ENCODE assay signal across 18 cellular contexts in the genomic region with DNA sequence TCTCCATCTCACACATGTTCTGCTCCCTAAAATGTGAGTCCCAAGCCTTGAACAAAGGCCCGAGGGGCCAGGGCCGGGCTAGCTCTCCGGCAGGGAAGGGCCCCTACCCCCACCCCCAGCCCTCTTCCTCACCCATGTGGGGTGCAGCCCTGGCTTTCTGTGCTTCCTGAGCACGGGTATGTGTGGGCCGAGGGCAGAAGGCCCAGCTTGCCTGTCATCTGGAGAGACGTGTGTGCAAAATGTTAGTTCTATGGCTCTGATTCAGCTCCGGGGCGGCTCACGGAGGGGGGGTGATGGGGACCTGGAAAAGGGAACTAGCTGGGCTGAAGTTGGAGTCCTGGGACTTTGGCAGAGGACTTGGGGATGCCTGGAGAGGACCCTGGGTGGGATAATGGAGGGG.
"Had no signal": no experiment of that assay in that cellular context is flagged by ENCODE, and none has a peak within 500 bp of the region (broad histone marks: within the 10 kb centered on the region; RNA-seq: fewer than 3 reads in every experiment).

No MANE protein-coding gene starts in this region.

- H3K4me3 ChIP-seq: ascending aorta, colonic mucosa, left lung, thoracic aorta had no signal

- H3K27ac Mint-ChIP-seq: activated CD4-positive, alpha-beta memory T cell treated with anti-CD3 and anti-CD28 coated beads, Interleukin-2, amount 10 ng/mL, durations not matched to agents 7 days and 5 days; activated CD4-positive, alpha-beta T cell treated with anti-CD3 and anti-CD28 coated beads for 36 hours; activated naive CD8-positive, alpha-beta T cell treated with anti-CD3 and anti-CD28 coated beads, Interleukin-2, amount 10 ng/mL, durations not matched to agents 7 days and 5 days; activated T-cell treated with anti-CD3 and anti-CD28 coated beads, Interleukin-2, amount 50 U/mL, for 72 hours had no signal

- H3K79me2 ChIP-seq: parathyroid adenoma had no signal

- H3K36me3 ChIP-seq: ascending aorta, colonic mucosa, left lung, thoracic aorta had no signal

- H2AFZ ChIP-seq: parathyroid adenoma had no signal

- H3K27ac ChIP-seq: ascending aorta, colonic mucosa, left lung, parathyroid adenoma, thoracic aorta, VCaP had no signal

- H3K9me3 ChIP-seq: ascending aorta, colonic mucosa, left lung, thoracic aorta had no signal

- H3K27me3 ChIP-seq: ascending aorta, colonic mucosa, left lung had no signal

- H3K36me3 Mint-ChIP-seq: activated naive CD8-positive, alpha-beta T cell treated with anti-CD3 and anti-CD28 coated beads, Interleukin-2, amount 10 ng/mL, durations not matched to agents 7 days and 5 days had no signal

- H3K4me1 ChIP-seq: ascending aorta, colonic mucosa, left lung had no signal

- DNase-seq: activated CD4-positive, alpha-beta memory T cell treated with anti-CD3 and anti-CD28 coated beads, Interleukin-2, amount 10 ng/mL, durations not matched to agents 7 days and 5 days; activated CD4-positive, alpha-beta T cell treated with anti-CD3 and anti-CD28 coated beads for 36 hours; activated CD8-positive, alpha-beta memory T cell treated with anti-CD3 and anti-CD28 coated beads, Interleukin-2, amount 50 U/mL, for 4 hours; activated naive CD8-positive, alpha-beta T cell treated with anti-CD3 and anti-CD28 coated beads, Interleukin-2, amount 10 ng/mL, durations not matched to agents 7 days and 5 days; activated T-cell treated with anti-CD3 and anti-CD28 coated beads, Interleukin-2, amount 50 U/mL, for 72 hours; colonic mucosa; effector CD4-positive, alpha-beta T cell; left lung; mesendoderm; stimulated activated CD4-positive, alpha-beta T cell treated with anti-CD3 and anti-CD28 coated beads, Interleukin-15, amount 100 ng/mL, for 24 hours; stimulated activated CD4-positive, alpha-beta T cell treated with anti-CD3 and anti-CD28 coated beads, Interleukin-4, amount 100 ng/mL, for 4 hours; stimulated activated naive CD8-positive, alpha-beta T cell treated with anti-CD3 and anti-CD28 coated beads, Interleukin-15, amount 100 ng/mL, for 72 hours; T-helper 9 cell had no signal

- H3K27me3 Mint-ChIP-seq: stimulated activated naive CD8-positive, alpha-beta T cell treated with anti-CD3 and anti-CD28 coated beads, Interleukin-15, amount 100 ng/mL, for 72 hours had no signal

- H3K9me3 Mint-ChIP-seq: activated CD4-positive, alpha-beta memory T cell treated with anti-CD3 and anti-CD28 coated beads, Interleukin-2, amount 10 ng/mL, durations not matched to agents 7 days and 5 days; activated naive CD8-positive, alpha-beta T cell treated with anti-CD3 and anti-CD28 coated beads, Interleukin-2, amount 10 ng/mL, durations not matched to agents 7 days and 5 days; activated T-cell treated with anti-CD3 and anti-CD28 coated beads, Interleukin-2, amount 50 U/mL, for 72 hours; neural crest cell; stimulated activated naive CD8-positive, alpha-beta T cell treated with anti-CD3 and anti-CD28 coated beads, Interleukin-15, amount 100 ng/mL, for 72 hours had no signal

- H3K4me3 Mint-ChIP-seq: activated CD4-positive, alpha-beta memory T cell treated with anti-CD3 and anti-CD28 coated beads, Interleukin-2, amount 10 ng/mL, durations not matched to agents 7 days and 5 days; activated CD4-positive, alpha-beta T cell treated with anti-CD3 and anti-CD28 coated beads for 36 hours; activated naive CD8-positive, alpha-beta T cell treated with anti-CD3 and anti-CD28 coated beads, Interleukin-2, amount 10 ng/mL, durations not matched to agents 7 days and 5 days; activated T-cell treated with anti-CD3 and anti-CD28 coated beads, Interleukin-2, amount 50 U/mL, for 72 hours; neural crest cell; stimulated activated naive CD8-positive, alpha-beta T cell treated with anti-CD3 and anti-CD28 coated beads, Interleukin-15, amount 100 ng/mL, for 72 hours had no signal

- H3K4me1 Mint-ChIP-seq: activated CD4-positive, alpha-beta memory T cell treated with anti-CD3 and anti-CD28 coated beads, Interleukin-2, amount 10 ng/mL, durations not matched to agents 7 days and 5 days; activated CD4-positive, alpha-beta T cell treated with anti-CD3 and anti-CD28 coated beads for 36 hours; activated naive CD8-positive, alpha-beta T cell treated with anti-CD3 and anti-CD28 coated beads, Interleukin-2, amount 10 ng/mL, durations not matched to agents 7 days and 5 days; stimulated activated naive CD8-positive, alpha-beta T cell treated with anti-CD3 and anti-CD28 coated beads, Interleukin-15, amount 100 ng/mL, for 72 hours had no signal
